In genomic region chr10:11195017-11195586, GRCh38 we compare ENCODE assay signal across 12 cellular contexts.
DNase-seq lines count a peak whose midpoint lies in the region; ATAC-seq and TF ChIP-seq lines count a peak whose summit lies in the region.
"Had no signal": no experiment of that assay in that cellular context is flagged by ENCODE, and none has a peak within 500 bp of the region (broad histone marks: within the 10 kb centered on the region; RNA-seq: fewer than 3 reads in every experiment).

No MANE protein-coding gene starts in this region.

- peak in 1 of 4 donors; percentile 8 for ATAC-seq in heart left ventricle
- no peak for ATAC-seq in Right ventricle myocardium superior (ENCODE audit: poor library complexity)
- peak; percentile 35 for ATAC-seq in HG02870 (IDR thresholded peaks at IDR 0.05; ENCODE audit: unreplicated experiment)
- no peak for ATAC-seq in activated CD8-positive, alpha-beta T cell treated with anti-CD3 and anti-CD28 coated beads, Interleukin-2, amount 10 ng/mL, durations not matched to agents 7 days and 5 days
- peak; percentile 76 for ATAC-seq in stimulated activated memory B cell treated with anti-CD40 and anti-IgM and Interleukin-4, amounts not matched to agents 10 μg/mL and 1 μg/mL and 100 μg/mL, for 72 hours
- no peak for ATAC-seq in upper lobe of left lung (ENCODE audit: low FRiP score in 2 of 2)

- peaks cover 0 to 16% (median 0%) of the 10 kb centered on the region in 9 donors for H3K36me3 ChIP-seq in heart left ventricle
- peaks cover 0 to 10% (median 6%) of the 10 kb centered on the region in 4 donors for H3K36me3 ChIP-seq in upper lobe of left lung
- H3K36me3 ChIP-seq: BE2C, thoracic aorta had no signal

- TF ChIP-seq CTCF in heart left ventricle (IDR thresholded peaks at IDR 0.05): no peak
- no peak for TF ChIP-seq CTCF in upper lobe of left lung (IDR thresholded peaks at IDR 0.05)

- no peak overlapping the region for H3K4me3 ChIP-seq in heart left ventricle
- H3K4me3 ChIP-seq in upper lobe of left lung: no peak overlapping the region
- H3K4me3 ChIP-seq: thoracic aorta had no signal

- no peak overlapping the region for H3K4me3 Mint-ChIP-seq in activated CD8-positive, alpha-beta T cell treated with anti-CD3 and anti-CD28 coated beads, Interleukin-2, amount 10 ng/mL, durations not matched to agents 7 days and 5 days
- peak overlapping the region; percentile 59 for H3K4me3 Mint-ChIP-seq in stimulated activated memory B cell treated with anti-CD40 and anti-IgM and Interleukin-4, amounts not matched to agents 10 μg/mL and 1 μg/mL and 100 μg/mL, for 72 hours

- peak overlapping the region in 7 of 12 donors; percentile 1 to 29 (median 22) for H3K27ac ChIP-seq in heart left ventricle
- H3K27ac ChIP-seq in upper lobe of left lung: no peak overlapping the region
- H3K27ac ChIP-seq: thoracic aorta had no signal

- no peak for TF ChIP-seq EP300 in upper lobe of left lung (IDR thresholded peaks at IDR 0.05)

- TF ChIP-seq POLR2A in heart left ventricle (IDR thresholded peaks at IDR 0.05) (no peak), upper lobe of left lung (IDR thresholded peaks at IDR 0.05) (no peak)

- H3K27me3 ChIP-seq in heart left ventricle: no peaks in the 10 kb centered on the region
- H3K27me3 ChIP-seq in upper lobe of left lung: no peaks in the 10 kb centered on the region
- H3K27me3 ChIP-seq: BE2C had no signal

- POLR2A ChIA-PET in activated CD8-positive, alpha-beta T cell treated with anti-CD3 and anti-CD28 coated beads, Interleukin-2, amount 10 ng/mL, durations not matched to agents 7 days and 5 days (lab: Charles Lee): interaction anchor here (1.0 to 1.1 kb wide), 2 partner anchors 14 to 89 kb away, joined by 4 read pairs; no protein-coding TSS in a partner anchor

- no peaks in the 10 kb centered on the region for H3K9me3 Mint-ChIP-seq in activated CD8-positive, alpha-beta T cell treated with anti-CD3 and anti-CD28 coated beads, Interleukin-2, amount 10 ng/mL, durations not matched to agents 7 days and 5 days (ENCODE audit: insufficient read depth)
- no peaks in the 10 kb centered on the region for H3K9me3 Mint-ChIP-seq in stimulated activated memory B cell treated with anti-CD40 and anti-IgM and Interleukin-4, amounts not matched to agents 10 μg/mL and 1 μg/mL and 100 μg/mL, for 72 hours

- H3K9me3 ChIP-seq in heart left ventricle (no peaks in the 10 kb centered on the region), upper lobe of left lung (no peaks in the 10 kb centered on the region)
- H3K9me3 ChIP-seq: BE2C, thoracic aorta had no signal

- 57 to 72% (median 58%) methylated on average over 6 of the region's 6 CpGs for WGBS in heart left ventricle, 4 donors
- whole genome bisulfite sequencing in upper lobe of left lung, 2 donors: 79 to 84% methylated on average over 6 of the region's 6 CpGs

- peaks cover 8 to 94% (median 65%) of the 10 kb centered on the region in 12 donors for H3K4me1 ChIP-seq in heart left ventricle
- H3K4me1 ChIP-seq in upper lobe of left lung: peaks cover 21 to 58% (median 39%) of the 10 kb centered on the region in 4 donors
- H3K4me1 ChIP-seq: BE2C had no signal

- H3K27ac Mint-ChIP-seq in activated CD8-positive, alpha-beta T cell treated with anti-CD3 and anti-CD28 coated beads, Interleukin-2, amount 10 ng/mL, durations not matched to agents 7 days and 5 days: peak overlapping the region; percentile 35
- H3K27ac Mint-ChIP-seq in stimulated activated memory B cell treated with anti-CD40 and anti-IgM and Interleukin-4, amounts not matched to agents 10 μg/mL and 1 μg/mL and 100 μg/mL, for 72 hours: peak overlapping the region; percentile 97

- peaks cover 95% of the 10 kb centered on the region for H3K36me3 Mint-ChIP-seq in activated CD8-positive, alpha-beta T cell treated with anti-CD3 and anti-CD28 coated beads, Interleukin-2, amount 10 ng/mL, durations not matched to agents 7 days and 5 days (ENCODE audit: low read depth)
- peaks cover 59% of the 10 kb centered on the region for H3K36me3 Mint-ChIP-seq in stimulated activated memory B cell treated with anti-CD40 and anti-IgM and Interleukin-4, amounts not matched to agents 10 μg/mL and 1 μg/mL and 100 μg/mL, for 72 hours

- no peak for DNase-seq in heart left ventricle
- no peak for DNase-seq in Right ventricle myocardium superior
- no peak for DNase-seq in activated CD8-positive, alpha-beta T cell treated with anti-CD3 and anti-CD28 coated beads, Interleukin-2, amount 10 ng/mL, durations not matched to agents 7 days and 5 days
- no peak for DNase-seq in C1 segment of cervical spinal cord (lab: John Stamatoyannopoulos, UW)
- DNase-seq in GDM1 (lab: John Stamatoyannopoulos, UW): no peak
- DNase-seq in upper lobe of left lung: no peak
- DNase-seq: activated gamma-delta T cell treated with Interleukin-2 at 50 U/mL for 16 hours, BE2C, NCI-H1417 treated with DMSO at 0.1 percent for 48 hours had no signal

- CTCF ChIA-PET in activated CD8-positive, alpha-beta T cell treated with anti-CD3 and anti-CD28 coated beads, Interleukin-2, amount 10 ng/mL, durations not matched to agents 7 days and 5 days (lab: Charles Lee): no interaction called here

- no peaks in the 10 kb centered on the region for H3K27me3 Mint-ChIP-seq in activated CD8-positive, alpha-beta T cell treated with anti-CD3 and anti-CD28 coated beads, Interleukin-2, amount 10 ng/mL, durations not matched to agents 7 days and 5 days (ENCODE audit: low read depth)
- H3K27me3 Mint-ChIP-seq in stimulated activated memory B cell treated with anti-CD40 and anti-IgM and Interleukin-4, amounts not matched to agents 10 μg/mL and 1 μg/mL and 100 μg/mL, for 72 hours: no peaks in the 10 kb centered on the region

- peaks cover 91% of the 10 kb centered on the region for H3K4me1 Mint-ChIP-seq in activated CD8-positive, alpha-beta T cell treated with anti-CD3 and anti-CD28 coated beads, Interleukin-2, amount 10 ng/mL, durations not matched to agents 7 days and 5 days (ENCODE audit: low read depth)
- peaks cover 96% of the 10 kb centered on the region for H3K4me1 Mint-ChIP-seq in stimulated activated memory B cell treated with anti-CD40 and anti-IgM and Interleukin-4, amounts not matched to agents 10 μg/mL and 1 μg/mL and 100 μg/mL, for 72 hours

- intact Hi-C loops in heart left ventricle (cut with DNase I) (loop anchor here in 2 of 10 donors (5.0 to 10.0 kb wide), 2 partner anchors 47 to 70 kb away; no protein-coding TSS in a partner anchor), Right ventricle myocardium superior (cut with DNase I) (no loop called here)

Comparison
In these comparisons a context has a peak if more than half of its experiments do, and no peak if none do; other contexts are left out.
1. ATAC-seq: peak in HG02870 (single experiment) and stimulated activated memory B cell treated with anti-CD40 and anti-IgM and Interleukin-4, amounts not matched to agents 10 μg/mL and 1 μg/mL and 100 μg/mL, for 72 hours (single experiment); none in Right ventricle myocardium superior (single experiment), activated CD8-positive, alpha-beta T cell treated with anti-CD3 and anti-CD28 coated beads, Interleukin-2, amount 10 ng/mL, durations not matched to agents 7 days and 5 days (single experiment) and upper lobe of left lung (0 of 2).
2. H3K27ac ChIP-seq: peak in heart left ventricle (7 of 12); none in upper lobe of left lung (0 of 4).